Comparison of ENCODE assay signal across 26 cellular contexts in genomic region chr12:120708646-120709045, GRCh38. TPM values are rescaled to one million over a fixed set of nuclear protein-coding genes. Genes with fewer than 3 reads are reported as not detected.
A peak's percentile ranks its signal among the peaks of the same experiment; 100 is the strongest.
DNase-seq lines count a peak whose midpoint lies in the region; ATAC-seq and TF ChIP-seq lines count a peak whose summit lies in the region.
"Had no signal": no experiment of that assay in that cellular context is flagged by ENCODE, and none has a peak within 500 bp of the region (broad histone marks: within the 10 kb centered on the region; RNA-seq: fewer than 3 reads in every experiment).

No MANE protein-coding gene starts in this region.

- peaks cover 13 to 36% (median 27%) of the 10 kb centered on the region in 4 donors for H3K4me1 Mint-ChIP-seq in CD4-positive, alpha-beta memory T cell
- peaks cover 26% of the 10 kb centered on the region for H3K4me1 Mint-ChIP-seq in WTC11

- no peak for TF ChIP-seq POLR2A in erythroblast (IDR thresholded peaks at IDR 0.05; ENCODE audit: low read length)

- peaks cover 23% of the 10 kb centered on the region for H3K4me1 ChIP-seq in BE2C
- peaks cover 23% of the 10 kb centered on the region for H3K4me1 ChIP-seq in CD4-positive, alpha-beta memory T cell (ENCODE audit: insufficient read depth, low read length)

- H3K27ac ChIP-seq in CD4-positive, alpha-beta memory T cell (ENCODE audit: low read depth, low read length), result no peak overlapping the region
- H3K27ac ChIP-seq: esophagus squamous epithelium, pancreas, Peyer's patch had no signal

- no peak for ATAC-seq in WTC11
- ATAC-seq in activated naive CD4-positive, alpha-beta T cell treated with anti-CD3 and anti-CD28 coated beads, Interleukin-2, amount 50 U/mL, for 72 hours, result no peak
- ATAC-seq: GM23338, left ventricle myocardium superior, natural killer cell, pancreas, right cardiac atrium had no signal

- peaks cover 8% of the 10 kb centered on the region for H3K36me3 ChIP-seq in BE2C
- no peaks in the 10 kb centered on the region for H3K36me3 ChIP-seq in CD4-positive, alpha-beta memory T cell (ENCODE audit: insufficient read depth, low read length)
- H3K36me3 ChIP-seq: pancreas had no signal

- H3K27me3 Mint-ChIP-seq in CD4-positive, alpha-beta memory T cell, result no peaks in the 10 kb centered on the region
- H3K27me3 Mint-ChIP-seq in WTC11 (ENCODE audit: low read depth), result no peaks in the 10 kb centered on the region

- H3K4me3 ChIP-seq in BE2C (ENCODE audit: low read depth, low read length), result no peak overlapping the region
- no peak overlapping the region for H3K4me3 ChIP-seq in CD4-positive, alpha-beta memory T cell (ENCODE audit: low read length in 2 of 2)
- H3K4me3 ChIP-seq: esophagus squamous epithelium, pancreas, Peyer's patch, tibial artery had no signal

- POLR2A ChIA-PET in CD4-positive, alpha-beta memory T cell (lab: Charles Lee; ENCODE audit: partially characterized antibody), result interaction anchor here (2.7 kb wide), 1 partner anchor 21 kb away, joined by 17 read pairs; the partner anchor contains the start of gene MLEC
- POLR2A ChIA-PET in WTC11 (lab: Charles Lee), result interaction anchor here (1.5 kb wide), 1 partner anchor 29 kb away, joined by 3 read pairs; no protein-coding TSS in a partner anchor

- H3K4me3 Mint-ChIP-seq in CD4-positive, alpha-beta memory T cell, result peak overlapping the region in 5 of 8 donors; percentile 31 to 57 (median 49)
- no peak overlapping the region for H3K4me3 Mint-ChIP-seq in WTC11
- H3K4me3 Mint-ChIP-seq: GM23338 had no signal

- no peak for TF ChIP-seq CTCF in BE2C (IDR thresholded peaks at IDR 0.05; ENCODE audit: low read depth, low read length)
- no peak for TF ChIP-seq CTCF in WTC11 (IDR thresholded peaks at IDR 0.05)

- DNase-seq in BE2C (peak; percentile 71), WTC11 (ENCODE audit: low spot score) (no peak), myocyte (ENCODE audit: low read depth) (peak; percentile 61), erythroblast (lab: John Stamatoyannopoulos, UW) (no peak), NCI-H2029 treated with DMSO at 0.1 percent for 48 hours (lab: John Stamatoyannopoulos, UW) (no peak), KBM-7 (no peak)
- no peak for DNase-seq in CD4-positive, alpha-beta memory T cell
- DNase-seq in activated naive CD4-positive, alpha-beta T cell treated with anti-CD3 and anti-CD28 coated beads, Interleukin-2, amount 50 U/mL, for 72 hours (ENCODE audit: low spot score in 2 of 2), result no peak
- DNase-seq: activated CD8-positive, alpha-beta memory T cell treated with anti-CD3 and anti-CD28 coated beads, Interleukin-2, amount 50 U/mL, for 4 hours; esophagus squamous epithelium; Kasumi-1; left ventricle myocardium superior; midbrain; MV-4-11; natural killer cell; NCI-H1694 treated with DMSO at 0.1 percent for 48 hours; NCI-H526; pancreas; Peyer's patch; right cardiac atrium; SIG-M5; stimulated activated CD4-positive, alpha-beta T cell treated with anti-CD3 and anti-CD28 coated beads, Interleukin-4, amount 100 ng/mL, for 4 hours; stimulated activated naive CD4-positive, alpha-beta T cell treated with Interleukin-2 at 50 U/mL for 16 hours; tibial artery had no signal

- no peaks in the 10 kb centered on the region for H3K27me3 ChIP-seq in BE2C
- H3K27me3 ChIP-seq in CD4-positive, alpha-beta memory T cell (ENCODE audit: insufficient read depth, low read length), result no peaks in the 10 kb centered on the region
- H3K27me3 ChIP-seq: esophagus squamous epithelium, pancreas, Peyer's patch, tibial artery had no signal

- no peaks in the 10 kb centered on the region for H3K9me3 Mint-ChIP-seq in CD4-positive, alpha-beta memory T cell
- no peaks in the 10 kb centered on the region for H3K9me3 Mint-ChIP-seq in WTC11
- no peaks in the 10 kb centered on the region for H3K9me3 Mint-ChIP-seq in activated naive CD4-positive, alpha-beta T cell treated with anti-CD3 and anti-CD28 coated beads, Interleukin-2, amount 50 U/mL, for 72 hours
- H3K9me3 Mint-ChIP-seq: activated T-helper 2 cell treated with anti-CD3 and anti-CD28 coated beads, Interferon-gamma antibody, Interleukin-2, Interleukin-4, amounts not matched to agents 10 μg/mL and 5 μg/mL and 100 μg/mL, durations not matched to agents 14 hours and 24 hours and 36 hours; GM23338; natural killer cell had no signal

- no peaks in the 10 kb centered on the region for H3K9me3 ChIP-seq in BE2C
- H3K9me3 ChIP-seq in CD4-positive, alpha-beta memory T cell (ENCODE audit: control insufficient read depth in 1 of 2, low read length in 2 of 2), result no peaks in the 10 kb centered on the region
- H3K9me3 ChIP-seq: esophagus squamous epithelium, pancreas, Peyer's patch, tibial artery had no signal

- H3K36me3 Mint-ChIP-seq in CD4-positive, alpha-beta memory T cell, result peaks cover under 1 to 12% of the 10 kb centered on the region in 2 donors
- H3K36me3 Mint-ChIP-seq in WTC11, result peaks cover 5% of the 10 kb centered on the region; the same call in 1 of the 2 replicates
- peaks cover 10% of the 10 kb centered on the region in 2 donors for H3K36me3 Mint-ChIP-seq in activated naive CD4-positive, alpha-beta T cell treated with anti-CD3 and anti-CD28 coated beads, Interleukin-2, amount 50 U/mL, for 72 hours
- H3K36me3 Mint-ChIP-seq: natural killer cell had no signal

- H3K27ac Mint-ChIP-seq in CD4-positive, alpha-beta memory T cell, result peak overlapping the region in 5 of 7 donors; percentile 64 to 92 (median 76)
- peak overlapping the region; percentile 48 for H3K27ac Mint-ChIP-seq in WTC11
- no peak overlapping the region for H3K27ac Mint-ChIP-seq in activated naive CD4-positive, alpha-beta T cell treated with anti-CD3 and anti-CD28 coated beads, Interleukin-2, amount 50 U/mL, for 72 hours
- H3K27ac Mint-ChIP-seq: activated T-helper 2 cell treated with anti-CD3 and anti-CD28 coated beads, Interferon-gamma antibody, Interleukin-2, Interleukin-4, amounts not matched to agents 10 μg/mL and 5 μg/mL and 100 μg/mL, durations not matched to agents 14 hours and 24 hours and 36 hours; GM23338; natural killer cell had no signal

- CTCF ChIA-PET in CD4-positive, alpha-beta memory T cell (lab: Charles Lee; ENCODE audit: partially characterized antibody), result interaction anchor here (1.0 to 5.5 kb wide), 3 partner anchors 8 to 61 kb away, joined by 4 to 65 read pairs (median 5); no protein-coding TSS in a partner anchor
- CTCF ChIA-PET in WTC11 (lab: Charles Lee), result interaction anchor here (4.2 kb wide), 1 partner anchor 60 kb away, joined by 48 read pairs; no protein-coding TSS in a partner anchor

- in situ Hi-C loops in KBM-7 (cut with MboI; ENCODE audit: low pct_unique_long_range_greater_than_20kb, low sequenced_read_pairs), result no loop called here

- intact Hi-C loops in CD4-positive, alpha-beta memory T cell (cut with micrococcal nuclease), result no loop called here

TF ChIP-seq in WTC11, 78 proteins besides CTCF, POLR2A, EP300 and RAD21 (continues in another document):
- TF ChIP-seq RORB (CRISPR knock-in tag; IDR thresholded peaks at IDR 0.05), result no peak
- no peak for TF ChIP-seq EMX1 (CRISPR knock-in tag; IDR thresholded peaks at IDR 0.05)
- TF ChIP-seq RELA (CRISPR knock-in tag; IDR thresholded peaks at IDR 0.05; ENCODE audit: borderline replicate concordance), result no peak
- no peak for TF ChIP-seq FOXP1 (CRISPR knock-in tag; IDR thresholded peaks at IDR 0.05; ENCODE audit: borderline replicate concordance)
- TF ChIP-seq HMGXB4 (CRISPR knock-in tag; IDR thresholded peaks at IDR 0.05), result no peak
- TF ChIP-seq ZMAT4 (CRISPR knock-in tag; IDR thresholded peaks at IDR 0.05), result no peak

RNA-seq across cellular contexts. Expression of gene UNC119B, which starts 1.6 kb away (rescaled TPM):
- polyA plus RNA-seq in BE2C (2012; ENCODE audit: insufficient read depth, insufficient read length, low read depth), result 42.3 TPM
- total RNA-seq in CD4-positive, alpha-beta memory T cell, result 10 to 100 TPM; 28.7 to 29.1 TPM
- 1 to 10 TPM; 6.9 to 8.4 TPM for polyA plus RNA-seq in CD4-positive, alpha-beta memory T cell
- total RNA-seq in WTC11 (2021) (49.9 to 53.3 TPM (median 50.3 TPM) in 3 replicates), myocyte (7.8 and 9.3 TPM in 2 replicates)
- polyA plus RNA-seq in myocyte (2012), result 20.8 TPM
- total RNA-seq in activated naive CD4-positive, alpha-beta T cell treated with anti-CD3 and anti-CD28 coated beads, Interleukin-2, amount 50 U/mL, for 72 hours, result 10 to 100 TPM; 24.3 to 26.7 TPM

RNA-seq across cellular contexts. Expression of gene ACADS, which starts 17.0 kb away (rescaled TPM):
- 5.9 TPM for polyA plus RNA-seq in BE2C (2012; ENCODE audit: insufficient read depth, insufficient read length, low read depth)
- 10 to 100 TPM; 14.9 to 17.1 TPM for total RNA-seq in CD4-positive, alpha-beta memory T cell
- 10 to 100 TPM; 19.2 to 29.9 TPM for polyA plus RNA-seq in CD4-positive, alpha-beta memory T cell
- total RNA-seq in WTC11 (2021), result 11.0 to 12.6 TPM (median 11.6 TPM) in 3 replicates
- total RNA-seq in myocyte, result 23.2 and 24.2 TPM in 2 replicates
- polyA plus RNA-seq in myocyte (2012), result 10.8 TPM
- 10 to 100 TPM; 15.9 to 24.5 TPM for total RNA-seq in activated naive CD4-positive, alpha-beta T cell treated with anti-CD3 and anti-CD28 coated beads, Interleukin-2, amount 50 U/mL, for 72 hours

RNA-seq across cellular contexts. Expression of gene MLEC, which starts 21.7 kb away (rescaled TPM):
- 81.1 TPM for polyA plus RNA-seq in BE2C (2012; ENCODE audit: insufficient read depth, insufficient read length, low read depth)
- 10 to 100 TPM; 75.1 to 88.9 TPM for total RNA-seq in CD4-positive, alpha-beta memory T cell
- 10 to 100 TPM; 38.9 to 61.4 TPM for polyA plus RNA-seq in CD4-positive, alpha-beta memory T cell
- total RNA-seq in WTC11 (2021), result 221 to 278 TPM (median 253 TPM) in 3 replicates
- 95.0 and 115 TPM in 2 replicates for total RNA-seq in myocyte
- polyA plus RNA-seq in myocyte (2012), result 75.7 TPM
- total RNA-seq in activated naive CD4-positive, alpha-beta T cell treated with anti-CD3 and anti-CD28 coated beads, Interleukin-2, amount 50 U/mL, for 72 hours, result 10 to 100 TPM; 51.0 to 89.9 TPM

Comparison
In these comparisons a context has a peak if more than half of its experiments do, and no peak if none do; other contexts are left out.
1. DNase-seq: peak in BE2C (single experiment) and myocyte (single experiment); none in CD4-positive, alpha-beta memory T cell (0 of 5), WTC11 (single experiment), erythroblast (0 of 2), activated naive CD4-positive, alpha-beta T cell treated with anti-CD3 and anti-CD28 coated beads, Interleukin-2, amount 50 U/mL, for 72 hours (0 of 2), NCI-H2029 treated with DMSO at 0.1 percent for 48 hours (single experiment) and KBM-7 (single experiment).
2. H3K27ac Mint-ChIP-seq: peak in CD4-positive, alpha-beta memory T cell (5 of 7) and WTC11 (single experiment); none in activated naive CD4-positive, alpha-beta T cell treated with anti-CD3 and anti-CD28 coated beads, Interleukin-2, amount 50 U/mL, for 72 hours (0 of 2).